Comparison of ENCODE assay signal across 8 cellular contexts in the genomic region with DNA sequence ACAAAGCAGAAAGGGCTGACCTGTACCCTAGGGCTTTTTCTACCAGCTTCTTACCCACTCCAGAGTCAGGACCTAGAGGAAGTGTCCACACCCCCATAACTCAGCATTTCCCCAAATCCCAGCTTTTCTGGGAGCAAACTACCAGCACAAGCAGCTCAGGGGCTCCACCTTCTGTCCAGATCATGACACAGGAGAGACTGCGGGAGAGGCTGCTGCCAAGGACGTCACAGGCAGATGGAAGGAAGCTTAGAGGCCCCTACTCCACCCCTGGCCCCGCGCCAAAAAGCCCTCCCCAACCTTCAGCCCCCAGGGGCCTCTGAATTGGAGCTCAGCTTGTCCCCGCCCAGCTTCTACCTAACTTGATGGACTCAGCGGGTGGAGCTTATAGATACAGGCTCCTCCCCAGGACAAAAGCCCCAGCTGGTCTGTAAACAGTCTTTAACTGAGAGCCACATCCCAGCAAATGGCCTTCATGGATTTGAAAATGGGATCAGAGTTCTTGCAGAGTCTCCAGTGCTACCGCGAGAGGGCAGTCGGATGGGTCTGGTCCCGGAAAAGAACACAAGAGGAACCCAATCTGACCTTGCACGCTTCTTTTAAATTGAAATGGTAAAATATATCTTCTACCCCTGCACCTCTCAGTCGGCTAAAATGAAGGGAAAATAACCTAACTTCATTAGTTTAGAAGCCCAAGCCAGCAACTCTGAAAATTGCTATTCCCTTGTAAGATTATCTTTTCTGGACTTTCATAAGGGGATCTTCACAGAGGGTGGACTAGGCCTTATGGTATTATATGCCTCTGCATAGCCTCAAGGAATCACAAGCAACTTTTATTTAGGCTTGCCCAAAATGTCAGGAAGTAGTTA. TPM values are rescaled to one million over a fixed set of nuclear protein-coding genes. Genes with fewer than 3 reads are reported as not detected.
DNase-seq lines count a peak whose midpoint lies in the region; ATAC-seq, FAIRE-seq and TF ChIP-seq lines count a peak whose summit lies in the region.

No MANE protein-coding gene starts in this region.

- FAIRE-seq in GM12891 (lab: Jason Lieb, UNC), result no peak

- peaks cover 14 to 48% of the 10 kb centered on the region in 2 donors for H3K36me3 ChIP-seq in psoas muscle (ENCODE audit: insufficient read depth in 1 of 2, low read depth in 1 of 2)
- H3K36me3 ChIP-seq in vagina, result peaks cover 0 to 43% of the 10 kb centered on the region in 2 donors

- ATAC-seq in HG02798 (IDR thresholded peaks at IDR 0.05; ENCODE audit: poor library complexity, unreplicated experiment), result peak; percentile 60
- peak; percentile 78 for ATAC-seq in left ventricle myocardium superior
- peak; percentile 80 to 82 (median 81) for ATAC-seq in psoas muscle

- H3K27me3 ChIP-seq in psoas muscle (ENCODE audit: insufficient read depth in 3 of 3, low read length in 2 of 3) (no peaks in the 10 kb centered on the region), vagina (no peaks in the 10 kb centered on the region)

- peak; percentile 79 for DNase-seq in GM12891 (ENCODE audit: insufficient read length, low spot score)
- DNase-seq in NCI-H1417 treated with DMSO at 0.1 percent for 48 hours (lab: John Stamatoyannopoulos, UW), result peak; percentile 99
- peak; percentile 91 to 97 (median 94) for DNase-seq in T-helper 1 cell
- peak; percentile 51 to 99 (median 91) for DNase-seq in amygdala (lab: John Stamatoyannopoulos, UW)
- DNase-seq in left ventricle myocardium superior, result peak; percentile 98
- DNase-seq in psoas muscle, result peak; percentile 99
- peak; percentile 100 for DNase-seq in vagina (ENCODE audit: extremely low spot score in 2 of 2)

- H3K27ac ChIP-seq in psoas muscle (peak overlapping the region; percentile 90), vagina (peak overlapping the region; percentile 100)

- WGBS in psoas muscle, 3 donors, result 1 to 2% (median 2%) methylated on average over 12 of the region's 12 CpGs

- H3K4me1 ChIP-seq in psoas muscle (peaks cover 45% of the 10 kb centered on the region), vagina (peaks cover 43% of the 10 kb centered on the region)

- H3K4me3 ChIP-seq in psoas muscle (peak overlapping the region; percentile 77), vagina (peak overlapping the region; percentile 74 to 94)

- TF ChIP-seq POLR2A in GM12891 (IDR thresholded peaks at IDR 0.05; ENCODE audit: low read depth, low read length) (peak; percentile 79), vagina (IDR thresholded peaks at IDR 0.05) (no peak)

- intact Hi-C loops in left ventricle myocardium superior (cut with micrococcal nuclease) (loop anchor here (10.0 kb wide), 1 partner anchor 112 kb away; a partner anchor contains a TSS), psoas muscle (cut with DNase I) (loop anchor here (2.0 to 5.0 kb wide), 2 partner anchors 85 to 120 kb away; no protein-coding TSS in a partner anchor), vagina (cut with DNase I) (loop anchor here (10.0 kb wide), 1 partner anchor 122 kb away; no protein-coding TSS in a partner anchor)

- TF ChIP-seq CTCF in psoas muscle (IDR thresholded peaks at IDR 0.05), result peak; percentile 56
- TF ChIP-seq CTCF in vagina (IDR thresholded peaks at IDR 0.05), result peak; percentile 22 to 48 (median 40)

- H3K9me3 ChIP-seq in psoas muscle (no peaks in the 10 kb centered on the region), vagina (no peaks in the 10 kb centered on the region)

TF ChIP-seq in GM12891, 5 proteins besides CTCF, POLR2A, EP300 and RAD21:
- TF ChIP-seq PAX5 (IDR thresholded peaks at IDR 0.05; ENCODE audit: insufficient read depth, low read length, severe bottlenecking), result no peak
- peak; percentile 79; the same call in 1 of the 2 replicates for TF ChIP-seq POLR2AphosphoS5 (IDR thresholded peaks at IDR 0.05; ENCODE audit: low read depth, low read length)
- peak; percentile 84 for TF ChIP-seq POU2F2 (IDR thresholded peaks at IDR 0.05; ENCODE audit: low read depth, low read length)
- no peak for TF ChIP-seq TAF1 (IDR thresholded peaks at IDR 0.05; ENCODE audit: low read depth, low read length)
- TF ChIP-seq SPI1 (IDR thresholded peaks at IDR 0.05; ENCODE audit: low read depth, low read length), result 0 out of 2 replicates have a peak, but pooled peaks have one; percentile 10

RNA-seq across cellular contexts. Expression of a gene that starts 6.8 kb away (rescaled TPM):
- 32.1 TPM for polyA plus RNA-seq in GM12891 (2012; ENCODE audit: low read depth, missing spikeins)
- total RNA-seq in left ventricle myocardium superior, result 34.7 TPM
- 10 to 100 TPM; 41.0 to 53.8 (median 47.7) TPM for total RNA-seq in psoas muscle
- 10 to 100 TPM; 10.0 to 39.4 (median 25.5) TPM for polyA plus RNA-seq in psoas muscle
- total RNA-seq in vagina, result 92.8 TPM

RNA-seq across cellular contexts. Expression of a gene that starts 8.9 kb away (rescaled TPM):
- polyA plus RNA-seq in GM12891 (2012; ENCODE audit: low read depth, missing spikeins), result 754 TPM
- total RNA-seq in left ventricle myocardium superior (3,327 TPM), psoas muscle (1,000 to 10,000 TPM; 1,044 to 2,377 (median 1,300) TPM), vagina (405 TPM)
- polyA plus RNA-seq in psoas muscle, result 1,000 to 10,000 TPM; 1,196 to 2,759 (median 1,470) TPM

RNA-seq across cellular contexts. Expression of a gene that starts 51.2 kb away (rescaled TPM):
- 158 TPM for polyA plus RNA-seq in GM12891 (2012; ENCODE audit: low read depth, missing spikeins)
- total RNA-seq in left ventricle myocardium superior (137 TPM), psoas muscle (100 to 1,000 TPM; 118 to 192 (median 148) TPM), vagina (81.0 TPM)
- polyA plus RNA-seq in psoas muscle, result 100 to 1,000 TPM; 141 to 253 (median 165) TPM

Comparison
In these comparisons a context has a peak if more than half of its experiments do, and no peak if none do; other contexts are left out.
1. Peak in every context shown above with its lines: DNase-seq, ATAC-seq, H3K4me3 ChIP-seq and H3K27ac ChIP-seq.